In genomic region chr15:51048308-51048707, GRCh38 we compare ENCODE assay signal across 16 cellular contexts. TPM values are rescaled to one million over a fixed set of nuclear protein-coding genes. Genes with fewer than 3 reads are reported as not detected.
"Had no signal": no experiment of that assay in that cellular context is flagged by ENCODE, and none has a peak within 500 bp of the region (broad histone marks: within the 10 kb centered on the region; RNA-seq: fewer than 3 reads in every experiment).

No MANE protein-coding gene starts in this region.

- H3K4me3 ChIP-seq: cardiac muscle cell, heart left ventricle, left ventricle myocardium inferior, ovary, testis had no signal

- DNase-seq: activated B cell treated with CpG ODN at 0.5 μM for 24 hours; activated CD4-positive, alpha-beta T cell treated with anti-CD3 and anti-CD28 coated beads, Interleukin-2, amount 10 ng/mL, durations not matched to agents 7 days and 5 days; activated naive CD4-positive, alpha-beta T cell treated with anti-CD3 and anti-CD28 coated beads, Interleukin-2, amount 10 ng/mL, durations not matched to agents 7 days and 5 days; activated T-cell treated with anti-CD3 and anti-CD28 coated beads for 4 hours; foreskin keratinocyte; heart left ventricle; left ventricle myocardium inferior; mesenchymal stem cell; ovary; stimulated activated CD4-positive, alpha-beta T cell treated with anti-CD3 and anti-CD28 coated beads, Interleukin-4, amount 100 ng/mL, for 1 hour; stimulated activated CD8-positive, alpha-beta memory T cell treated with anti-CD3 and anti-CD28 coated beads, Interleukin-4, amount 100 ng/mL, for 48 hours; stimulated activated naive CD8-positive, alpha-beta T cell treated with anti-CD3 and anti-CD28 coated beads, Interleukin-15, Interleukin-2, amounts not matched to agents 100 U/mL and 50 U/mL, for 24 hours; testis had no signal

- H3K27ac Mint-ChIP-seq: activated B cell treated with CpG ODN at 0.5 μM for 24 hours; activated CD4-positive, alpha-beta T cell treated with anti-CD3 and anti-CD28 coated beads, Interleukin-2, amount 10 ng/mL, durations not matched to agents 7 days and 5 days; activated naive CD4-positive, alpha-beta T cell treated with anti-CD3 and anti-CD28 coated beads, Interleukin-2, amount 10 ng/mL, durations not matched to agents 7 days and 5 days had no signal

- H3K36me3 ChIP-seq: cardiac muscle cell, heart left ventricle, left ventricle myocardium inferior, ovary had no signal

- H3K4me1 ChIP-seq: foreskin keratinocyte had no signal

- H3K27ac ChIP-seq: cardiac muscle cell, foreskin keratinocyte, heart left ventricle, left ventricle myocardium inferior, ovary, testis had no signal

- H3K9me3 ChIP-seq: heart left ventricle, left ventricle myocardium inferior, ovary, testis had no signal

- H3K9me3 Mint-ChIP-seq: activated B cell treated with CpG ODN at 0.5 μM for 24 hours; activated CD4-positive, alpha-beta T cell treated with anti-CD3 and anti-CD28 coated beads, Interleukin-2, amount 10 ng/mL, durations not matched to agents 7 days and 5 days; activated naive CD4-positive, alpha-beta T cell treated with anti-CD3 and anti-CD28 coated beads, Interleukin-2, amount 10 ng/mL, durations not matched to agents 7 days and 5 days; activated T-helper 17 cell treated with anti-CD3 and anti-CD28 coated beads, Interleukin-2, amount 50 U/mL, for 72 hours had no signal

- H3K27me3 ChIP-seq: cardiac muscle cell, foreskin keratinocyte, heart left ventricle, ovary, testis had no signal

- ATAC-seq: activated T-helper 17 cell treated with anti-CD3 and anti-CD28 coated beads, Interleukin-2, amount 50 U/mL, for 72 hours; foreskin keratinocyte; stimulated activated naive CD8-positive, alpha-beta T cell treated with anti-CD3 and anti-CD28 coated beads, Interleukin-15, Interleukin-2, amounts not matched to agents 100 U/mL and 50 U/mL, for 24 hours had no signal

- H3K4me1 Mint-ChIP-seq: activated CD4-positive, alpha-beta T cell treated with anti-CD3 and anti-CD28 coated beads, Interleukin-2, amount 10 ng/mL, durations not matched to agents 7 days and 5 days; activated T-helper 17 cell treated with anti-CD3 and anti-CD28 coated beads, Interleukin-2, amount 50 U/mL, for 72 hours had no signal

- H3K4me3 Mint-ChIP-seq: activated B cell treated with CpG ODN at 0.5 μM for 24 hours; activated CD4-positive, alpha-beta T cell treated with anti-CD3 and anti-CD28 coated beads, Interleukin-2, amount 10 ng/mL, durations not matched to agents 7 days and 5 days; activated naive CD4-positive, alpha-beta T cell treated with anti-CD3 and anti-CD28 coated beads, Interleukin-2, amount 10 ng/mL, durations not matched to agents 7 days and 5 days; activated T-helper 17 cell treated with anti-CD3 and anti-CD28 coated beads, Interleukin-2, amount 50 U/mL, for 72 hours; neural crest cell had no signal

- H3K36me3 Mint-ChIP-seq: activated naive CD4-positive, alpha-beta T cell treated with anti-CD3 and anti-CD28 coated beads, Interleukin-2, amount 10 ng/mL, durations not matched to agents 7 days and 5 days had no signal

RNA-seq across cellular contexts. Expression of gene TNFAIP8L3, which starts 46.4 kb away (rescaled TPM):
- total RNA-seq: activated B cell treated with CpG ODN at 0.5 μM for 24 hours; activated CD4-positive, alpha-beta T cell treated with anti-CD3 and anti-CD28 coated beads, Interleukin-2, amount 10 ng/mL, durations not matched to agents 7 days and 5 days; activated T-helper 17 cell treated with anti-CD3 and anti-CD28 coated beads, Interleukin-2, amount 50 U/mL, for 72 hours; cardiac muscle cell; neural crest cell had no signal
- polyA plus RNA-seq: cardiac muscle cell had no signal
